8 cellular contexts compared by ENCODE assay signal in genomic region chr9:121992571-121993212, GRCh38.
DNase-seq lines count a peak whose midpoint lies in the region; ATAC-seq, FAIRE-seq and TF ChIP-seq lines count a peak whose summit lies in the region.

No MANE protein-coding gene starts in this region.

- H3K9me3 ChIP-seq in MM.1S (replicated peaks; ENCODE audit: insufficient read depth, low read length): no peaks in the 10 kb centered on the region
- H3K9me3 ChIP-seq in astrocyte (ENCODE audit: insufficient read depth, low read depth, low read length): no peaks in the 10 kb centered on the region
- no peaks in the 10 kb centered on the region for H3K9me3 ChIP-seq in hepatocyte (ENCODE audit: low read depth)

- H3K27ac ChIP-seq in 22Rv1 (no peak overlapping the region), MM.1S (ENCODE audit: low read length) (no peak overlapping the region), astrocyte (ENCODE audit: low read depth, low read length) (no peak overlapping the region), hepatocyte (no peak overlapping the region)

- no peaks in the 10 kb centered on the region for H3K36me3 ChIP-seq in MM.1S (replicated peaks; ENCODE audit: insufficient read depth, low read length)
- H3K36me3 ChIP-seq in astrocyte (ENCODE audit: insufficient read depth, low read length): no peaks in the 10 kb centered on the region
- no peaks in the 10 kb centered on the region for H3K36me3 ChIP-seq in hepatocyte (replicated peaks; ENCODE audit: insufficient read depth, low read depth)

- H4K20me1 ChIP-seq in MM.1S (ENCODE audit: insufficient read depth, low read length) (no peaks in the 10 kb centered on the region), astrocyte (ENCODE audit: insufficient read depth, low read length) (peaks cover 9% of the 10 kb centered on the region), hepatocyte (ENCODE audit: insufficient read depth, poor library complexity, severe bottlenecking) (no peaks in the 10 kb centered on the region)

- peaks cover 30% of the 10 kb centered on the region for H3K27me3 Mint-ChIP-seq in astrocyte (ENCODE audit: low read depth, unreplicated experiment)

- no peaks in the 10 kb centered on the region for H3K4me1 ChIP-seq in MM.1S (ENCODE audit: low read length)
- peaks cover 1% of the 10 kb centered on the region for H3K4me1 ChIP-seq in astrocyte (ENCODE audit: insufficient read depth, low read length)
- peaks cover 4% of the 10 kb centered on the region for H3K4me1 ChIP-seq in hepatocyte (ENCODE audit: insufficient read depth)

- peaks cover 8% of the 10 kb centered on the region for H3K4me1 Mint-ChIP-seq in astrocyte (ENCODE audit: low read depth, unreplicated experiment)

- no peaks in the 10 kb centered on the region for H3K9me3 Mint-ChIP-seq in astrocyte (ENCODE audit: unreplicated experiment)

- no peaks in the 10 kb centered on the region for H3K9me2 ChIP-seq in MM.1S (replicated peaks; ENCODE audit: insufficient read depth, low read length)
- no peaks in the 10 kb centered on the region for H3K9me2 ChIP-seq in hepatocyte (replicated peaks; ENCODE audit: insufficient read depth)

- H3K4me3 Mint-ChIP-seq in astrocyte (ENCODE audit: unreplicated experiment): no peak overlapping the region

- DNase-seq in GM10248 (ENCODE audit: extremely low spot score) (peak; percentile 70), MM.1S (peak; percentile 77), SHP77 treated with DMSO at 0.1 percent for 48 hours (lab: John Stamatoyannopoulos, UW) (peak; percentile 47), astrocyte (ENCODE audit: low read depth) (peak; percentile 45), hepatocyte (ENCODE audit: low spot score) (peak; percentile 90), skeletal muscle cell (ENCODE audit: low read depth) (peak; percentile 30)

- H3K79me2 ChIP-seq in MM.1S (ENCODE audit: low read length) (no peaks in the 10 kb centered on the region), astrocyte (ENCODE audit: insufficient read depth, low read length) (no peaks in the 10 kb centered on the region), hepatocyte (no peaks in the 10 kb centered on the region)

- H3K36me3 Mint-ChIP-seq in astrocyte (ENCODE audit: low read depth, unreplicated experiment): peaks cover 1% of the 10 kb centered on the region

- CTCF ChIA-PET in GM10248 (lab: Yijun Ruan, JAX): interaction anchor here (0.6 to 2.1 kb wide), 6 partner anchors 10 to 447 kb away, joined by 3 to 8 read pairs (median 3); no protein-coding TSS in a partner anchor

- no peaks in the 10 kb centered on the region for H3K27me3 ChIP-seq in MM.1S (replicated peaks; ENCODE audit: insufficient read depth, low read length)
- no peaks in the 10 kb centered on the region for H3K27me3 ChIP-seq in astrocyte (ENCODE audit: insufficient read depth, low read length)
- no peaks in the 10 kb centered on the region for H3K27me3 ChIP-seq in hepatocyte

- H2AFZ ChIP-seq in MM.1S (ENCODE audit: low read length): no peak overlapping the region
- H2AFZ ChIP-seq in astrocyte (ENCODE audit: low read depth, low read length): no peak overlapping the region
- no peak overlapping the region for H2AFZ ChIP-seq in hepatocyte

- no peaks in the 10 kb centered on the region for H3F3A ChIP-seq in MM.1S (ENCODE audit: insufficient read depth, low read length)

- ATAC-seq in GM19328 (IDR thresholded peaks at IDR 0.05; ENCODE audit: unreplicated experiment): no peak

- 4% methylated on average over 8 of the region's 8 CpGs for WGBS in hepatocyte (ENCODE audit: low lambda C conversion rate, missing lambda C conversion rate)

- H3K4me2 ChIP-seq in MM.1S (ENCODE audit: low read depth, low read length) (no peak overlapping the region), astrocyte (ENCODE audit: low read length) (no peak overlapping the region), hepatocyte (no peak overlapping the region)

- no peak overlapping the region for H3K4me3 ChIP-seq in MM.1S (ENCODE audit: low read length)
- H3K4me3 ChIP-seq in astrocyte (ENCODE audit: insufficient read depth, low read depth, low read length): no peak overlapping the region
- no peak overlapping the region for H3K4me3 ChIP-seq in hepatocyte
- H3K4me3 ChIP-seq in skeletal muscle cell (ENCODE audit: low read depth, low read length): no peak overlapping the region

- no peak for FAIRE-seq in astrocyte (lab: Jason Lieb, UNC)

- TF ChIP-seq CTCF in 22Rv1 (IDR thresholded peaks at IDR 0.05) (peak; percentile 82), GM10248 (IDR thresholded peaks at IDR 0.05; ENCODE audit: control extremely low read depth, extremely low read depth, low read depth, missing control alignments) (peak; percentile 68), MM.1S (IDR thresholded peaks at IDR 0.05; ENCODE audit: low read length) (peak; percentile 83), astrocyte (IDR thresholded peaks at IDR 0.05; ENCODE audit: insufficient read depth, low read depth, low read length) (peak; percentile 77), hepatocyte (IDR thresholded peaks at IDR 0.05; ENCODE audit: poor library complexity) (peak; percentile 83)

- no peak overlapping the region for H3K9ac ChIP-seq in MM.1S (ENCODE audit: low read length)
- H3K9ac ChIP-seq in astrocyte (ENCODE audit: low read length): no peak overlapping the region

- POLR2A ChIA-PET in GM10248 (lab: Yijun Ruan, JAX): no interaction called here

- H3K27ac Mint-ChIP-seq in astrocyte (ENCODE audit: unreplicated experiment): no peak overlapping the region

Comparison
In these comparisons a context has a peak if more than half of its experiments do, and no peak if none do; other contexts are left out.
1. DNase-seq: peak in every context shown above with its lines; median percentile 90 in hepatocyte; 77 in MM.1S; 70 in GM10248; 47 in SHP77 treated with DMSO at 0.1 percent for 48 hours; 45 in astrocyte; 30 in skeletal muscle cell.